ENCODE assay signal across 1 cellular context in genomic region chr3:3798641-3799113, GRCh38.
A peak's percentile ranks its signal among the peaks of the same experiment; 100 is the strongest.
TF ChIP-seq lines count a peak whose summit lies in the region.

No MANE protein-coding gene starts in this region.

TF ChIP-seq in HEK293, 187 proteins besides CTCF, POLR2A, EP300 and RAD21 (continued from another document):
- TF ChIP-seq PRDM6 (tag by site-specific recombination; IDR thresholded peaks at IDR 0.05) (no peak), ZBTB8A (tag by site-specific recombination; IDR thresholded peaks at IDR 0.05) (peak; percentile 38; the same call in 1 of the 2 replicates)
